ENCODE assay signal across 20 cellular contexts in genomic region chr9:34998266-34998665, GRCh38. TPM values are rescaled to one million over a fixed set of nuclear protein-coding genes. Genes with fewer than 3 reads are reported as not detected.
DNase-seq lines count a peak whose midpoint lies in the region; ATAC-seq and TF ChIP-seq lines count a peak whose summit lies in the region.
"Had no signal": no experiment of that assay in that cellular context is flagged by ENCODE, and none has a peak within 500 bp of the region (broad histone marks: within the 10 kb centered on the region; RNA-seq: fewer than 3 reads in every experiment).

No MANE protein-coding gene starts in this region.

- H3K27me3 ChIP-seq in RWPE2 (ENCODE audit: insufficient read depth, poor library complexity, severe bottlenecking) = no peaks in the 10 kb centered on the region
- no peaks in the 10 kb centered on the region for H3K27me3 ChIP-seq in hepatocyte
- no peaks in the 10 kb centered on the region for H3K27me3 ChIP-seq in CD4-positive, alpha-beta memory T cell (ENCODE audit: insufficient read depth, low read length)
- H3K27me3 ChIP-seq: body of pancreas had no signal

- no peak overlapping the region for H3K4me2 ChIP-seq in hepatocyte

- POLR2A ChIA-PET in CD4-positive, alpha-beta memory T cell (lab: Charles Lee; ENCODE audit: partially characterized antibody) = no interaction called here

- ATAC-seq in RWPE2 (ENCODE audit: low read depth) = no peak
- no peak for ATAC-seq in stimulated activated effector memory CD8-positive, alpha-beta T cell treated with anti-CD3 and anti-CD28 coated beads, Interleukin-12 subunit alpha, Interleukin-12 subunit beta, amount 100 ng/mL, for 72 hours
- ATAC-seq: body of pancreas, left ventricle myocardium superior had no signal

- peak; percentile 2 for DNase-seq in GM13976 (ENCODE audit: low spot score)
- DNase-seq in RWPE2 (ENCODE audit: low spot score) = peak; percentile 6
- DNase-seq in hepatocyte (ENCODE audit: low spot score) = no peak
- no peak for DNase-seq in stimulated activated effector memory CD8-positive, alpha-beta T cell treated with anti-CD3 and anti-CD28 coated beads, Interleukin-12 subunit alpha, Interleukin-12 subunit beta, amount 100 ng/mL, for 72 hours (ENCODE audit: low spot score in 2 of 2)
- no peak for DNase-seq in mesenteric fat pad (ENCODE audit: low spot score)
- DNase-seq in NCI-H748 (lab: John Stamatoyannopoulos, UW; ENCODE audit: unreplicated experiment) = no peak
- DNase-seq in CD4-positive, alpha-beta memory T cell = no peak
- DNase-seq: body of pancreas; effector CD8-positive, alpha-beta T cell; EL; foreskin fibroblast; HCEC 1CT; Karpas-422; left ventricle myocardium superior; NCI-H1048; NCI-H1930; posterior cingulate gyrus; WERI-Rb-1 had no signal

- H3K27me3 Mint-ChIP-seq in CD4-positive, alpha-beta memory T cell = no peaks in the 10 kb centered on the region

- in situ Hi-C loops in GM13976 (cut with MboI; ENCODE audit: low sequenced_read_pairs, unreplicated experiment) = no loop called here

- peaks cover 12% of the 10 kb centered on the region for H3K36me3 Mint-ChIP-seq in stimulated activated effector memory CD8-positive, alpha-beta T cell treated with anti-CD3 and anti-CD28 coated beads, Interleukin-12 subunit alpha, Interleukin-12 subunit beta, amount 100 ng/mL, for 72 hours
- peaks cover 3 to 4% of the 10 kb centered on the region in 2 donors for H3K36me3 Mint-ChIP-seq in CD4-positive, alpha-beta memory T cell

- peaks cover 28% of the 10 kb centered on the region for H3K4me1 Mint-ChIP-seq in stimulated activated effector memory CD8-positive, alpha-beta T cell treated with anti-CD3 and anti-CD28 coated beads, Interleukin-12 subunit alpha, Interleukin-12 subunit beta, amount 100 ng/mL, for 72 hours
- peaks cover 0 to 4% (median 2%) of the 10 kb centered on the region in 4 donors for H3K4me1 Mint-ChIP-seq in CD4-positive, alpha-beta memory T cell

- H3K36me3 ChIP-seq in RWPE2 (ENCODE audit: low read depth) = peaks cover 13% of the 10 kb centered on the region
- H3K36me3 ChIP-seq in hepatocyte (replicated peaks; ENCODE audit: insufficient read depth, low read depth) = no peaks in the 10 kb centered on the region
- no peaks in the 10 kb centered on the region for H3K36me3 ChIP-seq in CD4-positive, alpha-beta memory T cell (ENCODE audit: insufficient read depth, low read length)

- H3K79me2 ChIP-seq in hepatocyte = no peaks in the 10 kb centered on the region

- peak overlapping the region; percentile 40 for H3K27ac Mint-ChIP-seq in stimulated activated effector memory CD8-positive, alpha-beta T cell treated with anti-CD3 and anti-CD28 coated beads, Interleukin-12 subunit alpha, Interleukin-12 subunit beta, amount 100 ng/mL, for 72 hours
- no peak overlapping the region for H3K27ac Mint-ChIP-seq in CD4-positive, alpha-beta memory T cell
- H3K27ac Mint-ChIP-seq: T-helper 2 cell treated with Interferon-gamma antibody and Interleukin-4, amounts not matched to agents 5 μg/mL and 100 μg/mL, for 36 hours had no signal

- peaks cover 42% of the 10 kb centered on the region for H3K4me1 ChIP-seq in RWPE2 (ENCODE audit: insufficient read depth, poor library complexity, severe bottlenecking)
- H3K4me1 ChIP-seq in hepatocyte (ENCODE audit: insufficient read depth) = peaks cover 13% of the 10 kb centered on the region
- no peaks in the 10 kb centered on the region for H3K4me1 ChIP-seq in CD4-positive, alpha-beta memory T cell (ENCODE audit: insufficient read depth, low read length)

- no peaks in the 10 kb centered on the region for H4K20me1 ChIP-seq in hepatocyte (ENCODE audit: insufficient read depth, poor library complexity, severe bottlenecking)

- H3K4me3 Mint-ChIP-seq in stimulated activated effector memory CD8-positive, alpha-beta T cell treated with anti-CD3 and anti-CD28 coated beads, Interleukin-12 subunit alpha, Interleukin-12 subunit beta, amount 100 ng/mL, for 72 hours = no peak overlapping the region
- no peak overlapping the region for H3K4me3 Mint-ChIP-seq in CD4-positive, alpha-beta memory T cell
- H3K4me3 Mint-ChIP-seq: T-helper 2 cell treated with Interferon-gamma antibody and Interleukin-4, amounts not matched to agents 5 μg/mL and 100 μg/mL, for 36 hours had no signal

- H3K27ac ChIP-seq in RWPE2 (ENCODE audit: poor library complexity, severe bottlenecking) (no peak overlapping the region), hepatocyte (peak overlapping the region; percentile 94)
- H3K27ac ChIP-seq in CD4-positive, alpha-beta memory T cell (ENCODE audit: low read depth, low read length) = no peak overlapping the region
- H3K27ac ChIP-seq: body of pancreas, WERI-Rb-1 had no signal

- CTCF ChIA-PET in CD4-positive, alpha-beta memory T cell (lab: Charles Lee; ENCODE audit: partially characterized antibody) = interaction anchor here (0.7 to 1.6 kb wide), 3 partner anchors 14 to 312 kb away, joined by 3 to 8 read pairs (median 4); no protein-coding TSS in a partner anchor

- no peak overlapping the region for H2AFZ ChIP-seq in hepatocyte

- TF ChIP-seq CTCF in GM13976 (IDR thresholded peaks at IDR 0.05; ENCODE audit: borderline replicate concordance, control extremely low read depth, extremely low read depth, insufficient read depth, missing control alignments) (no peak), RWPE2 (IDR thresholded peaks at IDR 0.05; ENCODE audit: poor library complexity, severe bottlenecking) (no peak), hepatocyte (IDR thresholded peaks at IDR 0.05; ENCODE audit: poor library complexity) (no peak)

- H3K9me3 Mint-ChIP-seq in stimulated activated effector memory CD8-positive, alpha-beta T cell treated with anti-CD3 and anti-CD28 coated beads, Interleukin-12 subunit alpha, Interleukin-12 subunit beta, amount 100 ng/mL, for 72 hours = no peaks in the 10 kb centered on the region
- no peaks in the 10 kb centered on the region for H3K9me3 Mint-ChIP-seq in CD4-positive, alpha-beta memory T cell
- H3K9me3 Mint-ChIP-seq: T-helper 2 cell treated with Interferon-gamma antibody and Interleukin-4, amounts not matched to agents 5 μg/mL and 100 μg/mL, for 36 hours had no signal

- no peaks in the 10 kb centered on the region for H3K9me2 ChIP-seq in hepatocyte (replicated peaks; ENCODE audit: insufficient read depth)

- WGBS in hepatocyte (ENCODE audit: low lambda C conversion rate, missing lambda C conversion rate) = 86% methylated on average over 3 of the region's 3 CpGs

- intact Hi-C loops in CD4-positive, alpha-beta memory T cell (cut with micrococcal nuclease) = no loop called here

- H3K4me3 ChIP-seq in RWPE2 (ENCODE audit: severe bottlenecking) = no peak overlapping the region
- no peak overlapping the region for H3K4me3 ChIP-seq in hepatocyte
- no peak overlapping the region for H3K4me3 ChIP-seq in CD4-positive, alpha-beta memory T cell (ENCODE audit: low read length in 2 of 2)
- H3K4me3 ChIP-seq: body of pancreas, thoracic aorta had no signal

- no peaks in the 10 kb centered on the region for H3K9me3 ChIP-seq in RWPE2 (ENCODE audit: severe bottlenecking)
- H3K9me3 ChIP-seq in hepatocyte (ENCODE audit: low read depth) = no peaks in the 10 kb centered on the region
- H3K9me3 ChIP-seq in CD4-positive, alpha-beta memory T cell (ENCODE audit: control insufficient read depth in 1 of 2, low read length in 2 of 2) = no peaks in the 10 kb centered on the region
- H3K9me3 ChIP-seq: body of pancreas, thoracic aorta had no signal

RNA-seq across cellular contexts. Expression of gene DNAJB5, which starts 8.7 kb away (rescaled TPM):
- total RNA-seq in hepatocyte (7.6 and 8.2 TPM in 2 replicates), mesenteric fat pad (8.0 TPM)
- 6.0 and 7.0 TPM in 2 replicates for polyA plus RNA-seq in hepatocyte
- total RNA-seq in CD4-positive, alpha-beta memory T cell = under 1 TPM; 0.73 to 0.97 TPM
- polyA plus RNA-seq in CD4-positive, alpha-beta memory T cell = 1 to 10 TPM in 1 of 2 donors, under 1 TPM in 1; 0.91 to 2.2 TPM

RNA-seq across cellular contexts. Expression of gene PHF24, which starts 40.2 kb away (rescaled TPM):
- 0.08 and 0.67 TPM in 2 replicates for total RNA-seq in hepatocyte
- 0.06 and 0.11 TPM in 2 replicates for polyA plus RNA-seq in hepatocyte
- total RNA-seq in mesenteric fat pad = 0.39 TPM
- not detected for total RNA-seq in CD4-positive, alpha-beta memory T cell
- polyA plus RNA-seq in CD4-positive, alpha-beta memory T cell = not detected

Comparison
In these comparisons a context has a peak if more than half of its experiments do, and no peak if none do; other contexts are left out.
1. DNase-seq: peak in GM13976 (single experiment) and RWPE2 (single experiment); none in hepatocyte (single experiment), stimulated activated effector memory CD8-positive, alpha-beta T cell treated with anti-CD3 and anti-CD28 coated beads, Interleukin-12 subunit alpha, Interleukin-12 subunit beta, amount 100 ng/mL, for 72 hours (0 of 2), mesenteric fat pad (single experiment), NCI-H748 (single experiment) and CD4-positive, alpha-beta memory T cell (0 of 5).